ENCODE assay signal across 10 cellular contexts in the genomic region with DNA sequence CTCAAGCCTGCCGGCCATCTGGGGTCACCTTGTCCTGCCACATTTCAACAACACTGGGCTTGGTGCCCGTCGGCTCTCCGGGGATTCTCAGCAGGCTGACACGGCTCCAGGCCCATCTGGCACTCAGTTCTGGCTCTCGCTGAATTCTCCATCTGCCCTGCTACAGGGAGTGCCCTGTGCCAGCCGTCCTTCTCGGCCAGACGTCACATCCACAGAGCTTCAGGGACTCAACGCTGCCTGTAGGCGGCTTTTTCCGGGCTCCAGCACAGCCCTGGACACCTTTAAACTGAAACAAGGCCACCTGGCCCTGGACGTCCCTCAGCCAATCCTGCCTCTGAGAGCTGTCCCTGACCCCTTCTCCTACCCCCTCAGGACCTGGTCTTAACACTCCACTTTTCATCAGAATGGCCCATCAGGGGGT. TPM values are rescaled to one million over a fixed set of nuclear protein-coding genes. Genes with fewer than 3 reads are reported as not detected.
DNase-seq lines count a peak whose midpoint lies in the region; ATAC-seq and TF ChIP-seq lines count a peak whose summit lies in the region.
"Had no signal": no experiment of that assay in that cellular context is flagged by ENCODE, and none has a peak within 500 bp of the region (broad histone marks: within the 10 kb centered on the region; RNA-seq: fewer than 3 reads in every experiment).

No MANE protein-coding gene starts in this region.

- H3K36me3 ChIP-seq in WERI-Rb-1, result no peaks in the 10 kb centered on the region
- no peaks in the 10 kb centered on the region for H3K36me3 ChIP-seq in left ventricle myocardium inferior
- no peaks in the 10 kb centered on the region for H3K36me3 ChIP-seq in brain microvascular endothelial cell (replicated peaks)
- H3K36me3 ChIP-seq in A673 (ENCODE audit: insufficient read depth, low read length, poor library complexity, severe bottlenecking), result no peaks in the 10 kb centered on the region
- H3K36me3 ChIP-seq: SJSA1 had no signal

- BruUV-seq in A673 (replicated peaks; lab: Mats Ljungman, UMichigan), result no TSS peak

- intact Hi-C loops in left ventricle myocardium inferior (cut with micrococcal nuclease), result no loop called here
- intact Hi-C loops in A673 (cut with micrococcal nuclease; ENCODE audit: unreplicated experiment), result no loop called here

- CTCF ChIA-PET in A673 (lab: Charles Lee), result no interaction called here

- H3K27me3 ChIP-seq in WERI-Rb-1 (ENCODE audit: insufficient read depth, low read depth, severe bottlenecking) (no peaks in the 10 kb centered on the region), left ventricle myocardium inferior (ENCODE audit: low read depth) (no peaks in the 10 kb centered on the region), brain microvascular endothelial cell (replicated peaks) (no peaks in the 10 kb centered on the region), A673 (replicated peaks; ENCODE audit: insufficient read depth, low read depth, low read length, poor library complexity) (no peaks in the 10 kb centered on the region)
- H3K27me3 ChIP-seq: SJSA1 had no signal

- TF ChIP-seq CTCF in WERI-Rb-1 (IDR thresholded peaks at IDR 0.05; ENCODE audit: low read depth, low read length) (peak; percentile 34; the same call in 1 of the 2 replicates), left ventricle myocardium inferior (IDR thresholded peaks at IDR 0.05; ENCODE audit: borderline replicate concordance) (peak; percentile 61), brain microvascular endothelial cell (IDR thresholded peaks at IDR 0.05; ENCODE audit: low read depth, low read length, missing control alignments) (no peak), A673 (conservative IDR thresholded peaks at IDR 0.05; ENCODE audit: low read depth, low read length) (no peak)

- no peak for ATAC-seq in GM18870 (IDR thresholded peaks at IDR 0.05; ENCODE audit: unreplicated experiment)

- H3K4me1 ChIP-seq in left ventricle myocardium inferior (peaks cover 29% of the 10 kb centered on the region), A673 (ENCODE audit: insufficient read depth, low read length, poor library complexity, severe bottlenecking) (no peaks in the 10 kb centered on the region)

- POLR2A ChIA-PET in A673 (lab: Charles Lee; ENCODE audit: low non-redundant PET), result no interaction called here

- H3K27ac ChIP-seq in WERI-Rb-1 (peak overlapping the region; percentile 13), left ventricle myocardium inferior (replicated peaks) (peak overlapping the region; percentile 90), substantia nigra (ENCODE audit: low read depth, low read length, poor library complexity, severe bottlenecking) (no peak overlapping the region), brain microvascular endothelial cell (no peak overlapping the region), A673 (ENCODE audit: low read depth, low read length, poor library complexity, severe bottlenecking) (no peak overlapping the region)
- H3K27ac ChIP-seq: SJSA1 had no signal

- in situ Hi-C loops in brain microvascular endothelial cell (cut with HindIII; ENCODE audit: low pct_ligation_motif_present, low sequenced_read_pairs), result no loop called here

- DNase-seq in M059J (ENCODE audit: low read depth) (peak; percentile 39), WERI-Rb-1 (peak; percentile 65), left ventricle myocardium inferior (peak; percentile 91), substantia nigra (lab: John Stamatoyannopoulos, UW) (peak in 42 of 49 donors; percentile 5 to 87 (median 48)), brain microvascular endothelial cell (no peak), NCI-H1048 (lab: John Stamatoyannopoulos, UW) (no peak), A673 (ENCODE audit: low spot score) (no peak)

- no peaks in the 10 kb centered on the region for H3K9me3 ChIP-seq in WERI-Rb-1 (ENCODE audit: severe bottlenecking)
- H3K9me3 ChIP-seq in left ventricle myocardium inferior (replicated peaks), result no peaks in the 10 kb centered on the region
- no peaks in the 10 kb centered on the region for H3K9me3 ChIP-seq in A673 (ENCODE audit: low read depth, low read length, poor library complexity, severe bottlenecking)
- H3K9me3 ChIP-seq: SJSA1 had no signal

- H3K4me3 ChIP-seq in WERI-Rb-1 (ENCODE audit: low read depth, low read length) (no peak overlapping the region), left ventricle myocardium inferior (no peak overlapping the region), brain microvascular endothelial cell (ENCODE audit: low read depth, low read length) (no peak overlapping the region), A673 (ENCODE audit: low read depth, low read length, poor library complexity, severe bottlenecking) (no peak overlapping the region)
- H3K4me3 ChIP-seq: SJSA1 had no signal

RNA-seq across cellular contexts. Expression of a gene that starts 43.0 kb away (rescaled TPM):
- total RNA-seq in M059J (2014; rRNA removed; shearing (Covaris generic)), result 0.37 and 6.2 TPM in 2 replicates
- not detected for total RNA-seq in left ventricle myocardium inferior
- 0.31 TPM in 1 of 2 replicates, not detected in the other for total RNA-seq in A673 (2021)
- total RNA-seq: lung microvascular endothelial cell had no signal

RNA-seq across cellular contexts. Expression of a gene that starts 51.5 kb away (rescaled TPM):
- 8.9 and 25.4 TPM in 2 replicates for total RNA-seq in M059J (2014; rRNA removed; shearing (Covaris generic))
- total RNA-seq in left ventricle myocardium inferior (15.5 TPM), A673 (2021) (48.3 and 50.2 TPM in 2 replicates)

Comparison
In these comparisons a context has a peak if more than half of its experiments do, and no peak if none do; other contexts are left out.
1. DNase-seq: peak in M059J (single experiment), WERI-Rb-1 (single experiment), left ventricle myocardium inferior (single experiment) and substantia nigra (42 of 49); none in brain microvascular endothelial cell (single experiment), NCI-H1048 (single experiment) and A673 (single experiment).
2. H3K27ac ChIP-seq: peak in WERI-Rb-1 (single experiment) and left ventricle myocardium inferior (single experiment); none in substantia nigra (single experiment), brain microvascular endothelial cell (single experiment) and A673 (single experiment).
3. CTCF ChIP-seq: peak in WERI-Rb-1 (single experiment) and left ventricle myocardium inferior (single experiment); none in brain microvascular endothelial cell (single experiment) and A673 (single experiment).